Comparison of ENCODE assay signal across 15 cellular contexts in the genomic region with DNA sequence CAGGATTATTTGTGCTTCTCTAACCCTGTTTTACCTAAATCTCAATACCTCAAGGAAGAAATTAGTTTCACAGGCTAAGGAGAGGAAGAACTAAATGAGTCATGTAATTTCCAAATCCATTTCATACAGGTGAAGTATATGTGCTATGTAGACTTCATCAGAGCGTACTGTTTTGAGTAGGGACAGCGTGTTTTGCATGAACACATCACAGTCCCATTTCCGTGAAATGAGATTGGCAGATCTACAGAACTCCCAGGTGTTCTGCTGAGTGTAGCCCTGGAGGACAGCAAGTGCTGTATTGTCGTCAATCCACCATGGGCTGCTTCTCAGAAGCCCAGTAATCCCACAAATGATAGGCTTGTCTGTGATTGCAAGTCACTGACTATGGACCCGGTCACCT.
DNase-seq lines count a peak whose midpoint lies in the region; ATAC-seq and TF ChIP-seq lines count a peak whose summit lies in the region.
"Had no signal": no experiment of that assay in that cellular context is flagged by ENCODE, and none has a peak within 500 bp of the region (broad histone marks: within the 10 kb centered on the region; RNA-seq: fewer than 3 reads in every experiment).

No MANE protein-coding gene starts in this region.

- no peak for TF ChIP-seq CTCF in neural progenitor cell (IDR thresholded peaks at IDR 0.05)
- TF ChIP-seq CTCF in vagina (IDR thresholded peaks at IDR 0.05): no peak

- H3K4me3 Mint-ChIP-seq in neural progenitor cell: no peak overlapping the region
- H3K4me3 Mint-ChIP-seq: CD14-positive monocyte had no signal

- no peak overlapping the region for H3K27ac ChIP-seq in neural progenitor cell
- H3K27ac ChIP-seq in vagina: no peak overlapping the region
- H3K27ac ChIP-seq: lower lobe of right lung, thoracic aorta had no signal

- intact Hi-C loops in vagina (cut with DNase I): no loop called here

- H3K36me3 ChIP-seq in neural progenitor cell (peaks cover 28% of the 10 kb centered on the region), vagina (peaks cover 4 to 59% of the 10 kb centered on the region in 2 donors)

- no peak overlapping the region for H3K9ac ChIP-seq in neural progenitor cell

- H3K4me3 ChIP-seq in neural progenitor cell (no peak overlapping the region), vagina (no peak overlapping the region)
- H3K4me3 ChIP-seq: lower lobe of right lung, thoracic aorta had no signal

- H3K9me3 ChIP-seq in neural progenitor cell (ENCODE audit: low read depth) (no peaks in the 10 kb centered on the region), vagina (no peaks in the 10 kb centered on the region)
- H3K9me3 ChIP-seq: lower lobe of right lung, thoracic aorta had no signal

- TF ChIP-seq POLR2A in GM18505 (IDR thresholded peaks at IDR 0.05; ENCODE audit: borderline replicate concordance, extremely low read depth, insufficient read depth, insufficient read length): peak; percentile 24
- no peak for TF ChIP-seq POLR2A in vagina (IDR thresholded peaks at IDR 0.05)

- peaks cover 31% of the 10 kb centered on the region for H4K20me1 ChIP-seq in neural progenitor cell (ENCODE audit: low read depth)

- H3K27ac Mint-ChIP-seq in activated naive CD4-positive, alpha-beta T cell treated with anti-CD3 and anti-CD28 coated beads, Interleukin-2, amount 50 U/mL, for 72 hours: peak overlapping the region; percentile 91 to 98
- no peak overlapping the region for H3K27ac Mint-ChIP-seq in neural progenitor cell

- peak in 1 of 2 donors; percentile 43 for DNase-seq in activated naive CD4-positive, alpha-beta T cell treated with anti-CD3 and anti-CD28 coated beads, Interleukin-2, amount 50 U/mL, for 72 hours (ENCODE audit: low spot score in 2 of 2)
- DNase-seq in neural progenitor cell (ENCODE audit: low spot score) (no peak), vagina (ENCODE audit: extremely low spot score in 2 of 2) (no peak)
- DNase-seq: activated CD8-positive, alpha-beta memory T cell treated with anti-CD3 and anti-CD28 coated beads, Interleukin-2, amount 50 U/mL, for 48 hours; KG1; lower lobe of right lung; NCI-H1436; NCI-H69; T-helper 9 cell had no signal

- H3K36me3 Mint-ChIP-seq in activated naive CD4-positive, alpha-beta T cell treated with anti-CD3 and anti-CD28 coated beads, Interleukin-2, amount 50 U/mL, for 72 hours: peaks cover 29 to 82% of the 10 kb centered on the region in 2 donors
- peaks cover 62% of the 10 kb centered on the region for H3K36me3 Mint-ChIP-seq in neural progenitor cell

- H3F3A ChIP-seq in neural progenitor cell (ENCODE audit: low read depth): peaks cover 56% of the 10 kb centered on the region

- no peaks in the 10 kb centered on the region for H3K79me2 ChIP-seq in neural progenitor cell (ENCODE audit: low read depth)

- ATAC-seq in GM18505 (IDR thresholded peaks at IDR 0.05; ENCODE audit: unreplicated experiment) (no peak), GM19043 (IDR thresholded peaks at IDR 0.05; ENCODE audit: low read depth, unreplicated experiment) (peak; percentile 52), HG03045 (IDR thresholded peaks at IDR 0.05; ENCODE audit: unreplicated experiment) (peak; percentile 39), HG03139 (IDR thresholded peaks at IDR 0.05; ENCODE audit: unreplicated experiment) (no peak)
- ATAC-seq in activated naive CD4-positive, alpha-beta T cell treated with anti-CD3 and anti-CD28 coated beads, Interleukin-2, amount 50 U/mL, for 72 hours: peak; percentile 73 to 85

- H3K9me3 Mint-ChIP-seq in activated naive CD4-positive, alpha-beta T cell treated with anti-CD3 and anti-CD28 coated beads, Interleukin-2, amount 50 U/mL, for 72 hours: no peaks in the 10 kb centered on the region
- no peaks in the 10 kb centered on the region for H3K9me3 Mint-ChIP-seq in neural progenitor cell
- H3K9me3 Mint-ChIP-seq: CD14-positive monocyte had no signal

- H3K27me3 ChIP-seq in neural progenitor cell: no peaks in the 10 kb centered on the region
- no peaks in the 10 kb centered on the region for H3K27me3 ChIP-seq in vagina

- H3K4me1 Mint-ChIP-seq in neural progenitor cell: peaks cover 2% of the 10 kb centered on the region

- H2AFZ ChIP-seq in neural progenitor cell (replicated peaks): no peak overlapping the region

- H3K4me1 ChIP-seq in neural progenitor cell (no peaks in the 10 kb centered on the region), vagina (no peaks in the 10 kb centered on the region)
- H3K4me1 ChIP-seq: lower lobe of right lung had no signal

- H3K4me2 ChIP-seq in neural progenitor cell: no peak overlapping the region

- no peaks in the 10 kb centered on the region for H3K27me3 Mint-ChIP-seq in neural progenitor cell (ENCODE audit: insufficient read depth, low read depth)

Comparison
In these comparisons a context has a peak if more than half of its experiments do, and no peak if none do; other contexts are left out.
1. ATAC-seq: peak in GM19043 (single experiment), HG03045 (single experiment) and activated naive CD4-positive, alpha-beta T cell treated with anti-CD3 and anti-CD28 coated beads, Interleukin-2, amount 50 U/mL, for 72 hours (2 of 2); none in GM18505 (single experiment) and HG03139 (single experiment).